ENCODE assay signal across 9 cellular contexts in genomic region chr5:108818613-108819272, GRCh38.
DNase-seq lines count a peak whose midpoint lies in the region; ATAC-seq and TF ChIP-seq lines count a peak whose summit lies in the region.
"Had no signal": no experiment of that assay in that cellular context is flagged by ENCODE, and none has a peak within 500 bp of the region (broad histone marks: within the 10 kb centered on the region; RNA-seq: fewer than 3 reads in every experiment).

No MANE protein-coding gene starts in this region.

- no peak overlapping the region for H2AFZ ChIP-seq in neural progenitor cell (replicated peaks)
- H2AFZ ChIP-seq: hepatocyte had no signal

- peak; percentile 99 for ATAC-seq in GM19395 (IDR thresholded peaks at IDR 0.05; ENCODE audit: unreplicated experiment)
- peak; percentile 96 for ATAC-seq in HG03159 (IDR thresholded peaks at IDR 0.05; ENCODE audit: unreplicated experiment)
- ATAC-seq in naive thymus-derived CD4-positive, alpha-beta T cell, result no peak

- H3K9ac ChIP-seq in neural progenitor cell, result no peak overlapping the region

- DNase-seq in AG10803 (ENCODE audit: low read depth), result peak; percentile 31
- DNase-seq in astrocyte of the hippocampus (ENCODE audit: low read depth, low spot score), result peak; percentile 12
- DNase-seq in ureter (ENCODE audit: low spot score), result no peak
- no peak for DNase-seq in neural progenitor cell (ENCODE audit: low spot score)
- DNase-seq in naive thymus-derived CD4-positive, alpha-beta T cell, result no peak
- no peak for DNase-seq in NK-92 treated with Interleukin-12 subunit alpha and Interleukin-12 subunit beta, amount 100 ng/mL, for 24 hours (lab: John Stamatoyannopoulos, UW)

- H3K9me3 ChIP-seq in neural progenitor cell (ENCODE audit: low read depth), result no peaks in the 10 kb centered on the region
- no peaks in the 10 kb centered on the region for H3K9me3 ChIP-seq in naive thymus-derived CD4-positive, alpha-beta T cell (ENCODE audit: control insufficient read depth in 2 of 3, low read length in 3 of 3)

- no peaks in the 10 kb centered on the region for H3K9me3 Mint-ChIP-seq in neural progenitor cell
- peaks cover 0 to 8% (median 0%) of the 10 kb centered on the region in 11 donors for H3K9me3 Mint-ChIP-seq in naive thymus-derived CD4-positive, alpha-beta T cell

- CTCF ChIA-PET in naive thymus-derived CD4-positive, alpha-beta T cell (lab: Charles Lee), result interaction anchor here (0.7 kb wide), 1 partner anchor 10 kb away, joined by 4 read pairs; no protein-coding TSS in a partner anchor

- no peaks in the 10 kb centered on the region for H3K79me2 ChIP-seq in neural progenitor cell (ENCODE audit: low read depth)
- H3K79me2 ChIP-seq: hepatocyte had no signal

- TF ChIP-seq CTCF in AG10803 (conservative IDR thresholded peaks at IDR 0.05; ENCODE audit: low read length) (no peak), neural progenitor cell (IDR thresholded peaks at IDR 0.05) (no peak)

- no peaks in the 10 kb centered on the region for H3K27me3 Mint-ChIP-seq in neural progenitor cell (ENCODE audit: insufficient read depth, low read depth)
- no peaks in the 10 kb centered on the region for H3K27me3 Mint-ChIP-seq in naive thymus-derived CD4-positive, alpha-beta T cell

- POLR2A ChIA-PET in naive thymus-derived CD4-positive, alpha-beta T cell (lab: Charles Lee), result no interaction called here

- H3K4me1 ChIP-seq in neural progenitor cell, result peaks cover 2% of the 10 kb centered on the region
- H3K4me1 ChIP-seq in naive thymus-derived CD4-positive, alpha-beta T cell (ENCODE audit: control insufficient read depth in 2 of 2, insufficient read depth in 2 of 2, low read length in 2 of 2), result no peaks in the 10 kb centered on the region

- no peak overlapping the region for H3K27ac Mint-ChIP-seq in neural progenitor cell
- no peak overlapping the region for H3K27ac Mint-ChIP-seq in naive thymus-derived CD4-positive, alpha-beta T cell

- no peak overlapping the region for H3K4me3 Mint-ChIP-seq in neural progenitor cell
- no peak overlapping the region for H3K4me3 Mint-ChIP-seq in naive thymus-derived CD4-positive, alpha-beta T cell

- H3K36me3 ChIP-seq in neural progenitor cell, result no peaks in the 10 kb centered on the region
- no peaks in the 10 kb centered on the region for H3K36me3 ChIP-seq in naive thymus-derived CD4-positive, alpha-beta T cell (ENCODE audit: control insufficient read depth in 2 of 3, insufficient read depth in 3 of 3, low read length in 3 of 3)

- no peak overlapping the region for H3K27ac ChIP-seq in neural progenitor cell
- no peak overlapping the region for H3K27ac ChIP-seq in naive thymus-derived CD4-positive, alpha-beta T cell (ENCODE audit: low read depth, low read length)
- H3K27ac ChIP-seq: hepatocyte had no signal

- H3F3A ChIP-seq in neural progenitor cell (ENCODE audit: low read depth), result no peaks in the 10 kb centered on the region

- H3K27me3 ChIP-seq in neural progenitor cell, result no peaks in the 10 kb centered on the region
- no peaks in the 10 kb centered on the region for H3K27me3 ChIP-seq in naive thymus-derived CD4-positive, alpha-beta T cell (ENCODE audit: control insufficient read depth in 2 of 2, insufficient read depth in 2 of 2, low read length in 2 of 2)
- H3K27me3 ChIP-seq: hepatocyte had no signal

- H3K4me3 ChIP-seq in AG10803 (ENCODE audit: low read length) (no peak overlapping the region), neural progenitor cell (no peak overlapping the region)
- H3K4me3 ChIP-seq in naive thymus-derived CD4-positive, alpha-beta T cell (ENCODE audit: low read length), result no peak overlapping the region
- H3K4me3 ChIP-seq: hepatocyte had no signal

- H3K4me1 Mint-ChIP-seq in neural progenitor cell, result no peaks in the 10 kb centered on the region
- peaks cover 0 to 3% (median 0%) of the 10 kb centered on the region in 7 donors for H3K4me1 Mint-ChIP-seq in naive thymus-derived CD4-positive, alpha-beta T cell

- H4K20me1 ChIP-seq in neural progenitor cell (ENCODE audit: low read depth), result no peaks in the 10 kb centered on the region

- intact Hi-C loops in naive thymus-derived CD4-positive, alpha-beta T cell (cut with micrococcal nuclease), result no loop called here

- no peaks in the 10 kb centered on the region for H3K36me3 Mint-ChIP-seq in neural progenitor cell
- peaks cover 0 to 17% (median 10%) of the 10 kb centered on the region in 5 donors for H3K36me3 Mint-ChIP-seq in naive thymus-derived CD4-positive, alpha-beta T cell

- no peak overlapping the region for H3K4me2 ChIP-seq in neural progenitor cell
- H3K4me2 ChIP-seq: hepatocyte had no signal

Comparison
In these comparisons a context has a peak if more than half of its experiments do, and no peak if none do; other contexts are left out.
1. DNase-seq: peak in AG10803 (single experiment) and astrocyte of the hippocampus (single experiment); none in ureter (single experiment), neural progenitor cell (single experiment), naive thymus-derived CD4-positive, alpha-beta T cell (0 of 9) and NK-92 treated with Interleukin-12 subunit alpha and Interleukin-12 subunit beta, amount 100 ng/mL, for 24 hours (single experiment).